6 cellular contexts compared by ENCODE assay signal in genomic region chr2:1088941-1089340, GRCh38.
"Had no signal": no experiment of that assay in that cellular context is flagged by ENCODE, and none has a peak within 500 bp of the region (broad histone marks: within the 10 kb centered on the region; RNA-seq: fewer than 3 reads in every experiment).

No MANE protein-coding gene starts in this region.

- DNase-seq: H9, HCEC 1CT, Kasumi-1, KG1 had no signal

- ATAC-seq: GM23338 had no signal

- H3K4me2 ChIP-seq: GM23338 had no signal

- H3K4me3 ChIP-seq: GM23338 had no signal

- H2AFZ ChIP-seq: GM23338 had no signal

- H3K27ac ChIP-seq: HL-60 had no signal
